23 cellular contexts compared by ENCODE assay signal in genomic region chr10:93991101-93991500, GRCh38. TPM values are rescaled to one million over a fixed set of nuclear protein-coding genes. Genes with fewer than 3 reads are reported as not detected.
DNase-seq lines count a peak whose midpoint lies in the region; ATAC-seq, FAIRE-seq and TF ChIP-seq lines count a peak whose summit lies in the region.
"Had no signal": no experiment of that assay in that cellular context is flagged by ENCODE, and none has a peak within 500 bp of the region (broad histone marks: within the 10 kb centered on the region; RNA-seq: fewer than 3 reads in every experiment).

No MANE protein-coding gene starts in this region.

- no peak overlapping the region for H3K4me3 ChIP-seq in body of pancreas
- no peak overlapping the region for H3K4me3 ChIP-seq in CD8-positive, alpha-beta T cell (ENCODE audit: low read depth, low read length)
- H3K4me3 ChIP-seq: esophagus muscularis mucosa, left lung, mucosa of descending colon, thyroid gland had no signal

- intact Hi-C loops in body of pancreas (cut with DNase I) = no loop called here
- intact Hi-C loops in CD8-positive, alpha-beta T cell (cut with DNase I, micrococcal nuclease) = no loop called here

- H3K27me3 Mint-ChIP-seq in osteocyte (ENCODE audit: unreplicated experiment) = peaks cover 4% of the 10 kb centered on the region
- H3K27me3 Mint-ChIP-seq in CD8-positive, alpha-beta T cell (ENCODE audit: low read depth) = peaks cover 52% of the 10 kb centered on the region

- TF ChIP-seq RAD21 in Ishikawa (IDR thresholded peaks at IDR 0.05; ENCODE audit: low read depth) = no peak

- no peak overlapping the region for H3K4me3 Mint-ChIP-seq in osteocyte (ENCODE audit: unreplicated experiment)
- no peak overlapping the region for H3K4me3 Mint-ChIP-seq in CD8-positive, alpha-beta T cell
- H3K4me3 Mint-ChIP-seq: activated B cell treated with CpG ODN at 0.5 μM for 24 hours; activated naive CD8-positive, alpha-beta T cell treated with anti-CD3 and anti-CD28 coated beads, Interleukin-2, amount 10 ng/mL, durations not matched to agents 7 days and 5 days; CD4-positive, CD25-positive, alpha-beta regulatory T cell; immature natural killer cell; stimulated activated naive CD8-positive, alpha-beta T cell treated with anti-CD3 and anti-CD28 coated beads, Interleukin-15, amount 100 ng/mL, for 72 hours had no signal

- peak overlapping the region; percentile 33 for H3K27ac Mint-ChIP-seq in osteocyte (ENCODE audit: unreplicated experiment)
- no peak overlapping the region for H3K27ac Mint-ChIP-seq in CD8-positive, alpha-beta T cell
- H3K27ac Mint-ChIP-seq: activated B cell treated with CpG ODN at 0.5 μM for 24 hours; activated naive CD8-positive, alpha-beta T cell treated with anti-CD3 and anti-CD28 coated beads, Interleukin-2, amount 10 ng/mL, durations not matched to agents 7 days and 5 days; CD4-positive, CD25-positive, alpha-beta regulatory T cell; immature natural killer cell had no signal

- no peaks in the 10 kb centered on the region for H3K9me3 Mint-ChIP-seq in osteocyte (ENCODE audit: unreplicated experiment)
- H3K9me3 Mint-ChIP-seq in CD8-positive, alpha-beta T cell = no peaks in the 10 kb centered on the region
- H3K9me3 Mint-ChIP-seq: activated B cell treated with CpG ODN at 0.5 μM for 24 hours; activated naive CD8-positive, alpha-beta T cell treated with anti-CD3 and anti-CD28 coated beads, Interleukin-2, amount 10 ng/mL, durations not matched to agents 7 days and 5 days; stimulated activated naive CD8-positive, alpha-beta T cell treated with anti-CD3 and anti-CD28 coated beads, Interleukin-15, amount 100 ng/mL, for 72 hours had no signal

- no peak for ATAC-seq in body of pancreas
- no peak for ATAC-seq in CD8-positive, alpha-beta T cell
- ATAC-seq: stimulated activated naive CD8-positive, alpha-beta T cell treated with anti-CD3 and anti-CD28 coated beads, Interleukin-15, amount 100 ng/mL, for 72 hours had no signal

- H3K4me1 ChIP-seq in body of pancreas = peaks cover 29% of the 10 kb centered on the region
- no peaks in the 10 kb centered on the region for H3K4me1 ChIP-seq in CD8-positive, alpha-beta T cell (ENCODE audit: insufficient read depth, low read length)

- H3K36me3 Mint-ChIP-seq in osteocyte (ENCODE audit: unreplicated experiment) = no peaks in the 10 kb centered on the region
- H3K36me3 Mint-ChIP-seq in CD8-positive, alpha-beta T cell = no peaks in the 10 kb centered on the region
- H3K36me3 Mint-ChIP-seq: activated naive CD8-positive, alpha-beta T cell treated with anti-CD3 and anti-CD28 coated beads, Interleukin-2, amount 10 ng/mL, durations not matched to agents 7 days and 5 days; CD4-positive, CD25-positive, alpha-beta regulatory T cell had no signal

- no peaks in the 10 kb centered on the region for H3K9me3 ChIP-seq in body of pancreas
- no peaks in the 10 kb centered on the region for H3K9me3 ChIP-seq in CD8-positive, alpha-beta T cell (ENCODE audit: low read length)
- H3K9me3 ChIP-seq: esophagus muscularis mucosa, left lung, mucosa of descending colon, thyroid gland had no signal

- peak overlapping the region in 3 of 4 donors; percentile 8 to 79 (median 68) for H3K27ac ChIP-seq in body of pancreas
- no peak overlapping the region for H3K27ac ChIP-seq in CD8-positive, alpha-beta T cell (ENCODE audit: low read depth, low read length)

- CTCF ChIA-PET in CD8-positive, alpha-beta T cell (lab: Charles Lee) = no interaction called here

- FAIRE-seq in H54 (lab: Jason Lieb, UNC) = peak; percentile 15
- FAIRE-seq: colon, GM19239 had no signal

- TF ChIP-seq POLR2A in H54 (IDR thresholded peaks at IDR 0.05; ENCODE audit: low read depth, low read length) = no peak
- TF ChIP-seq POLR2A in body of pancreas (IDR thresholded peaks at IDR 0.05) = no peak

- POLR2A ChIA-PET in CD8-positive, alpha-beta T cell (lab: Charles Lee) = no interaction called here

- no peak for TF ChIP-seq CTCF in body of pancreas (IDR thresholded peaks at IDR 0.05)
- TF ChIP-seq CTCF in osteocyte (IDR thresholded peaks at IDR 0.05) = no peak
- no peak for TF ChIP-seq CTCF in CD8-positive, alpha-beta T cell (IDR thresholded peaks at IDR 0.05)

- peaks cover 47% of the 10 kb centered on the region for H3K4me1 Mint-ChIP-seq in osteocyte (ENCODE audit: unreplicated experiment)
- peaks cover 2% of the 10 kb centered on the region for H3K4me1 Mint-ChIP-seq in CD8-positive, alpha-beta T cell (ENCODE audit: low read depth)
- H3K4me1 Mint-ChIP-seq: activated naive CD8-positive, alpha-beta T cell treated with anti-CD3 and anti-CD28 coated beads, Interleukin-2, amount 10 ng/mL, durations not matched to agents 7 days and 5 days had no signal

- no peak for DNase-seq in H54 (ENCODE audit: insufficient read length, low spot score)
- no peak for DNase-seq in body of pancreas
- no peak for DNase-seq in osteocyte (ENCODE audit: extremely low spot score, unreplicated experiment)
- DNase-seq in NCI-H1105 treated with DMSO at 0.1 percent for 48 hours (lab: John Stamatoyannopoulos, UW) = no peak
- DNase-seq in NCI-H1105 (lab: John Stamatoyannopoulos, UW) = no peak
- no peak for DNase-seq in CD8-positive, alpha-beta T cell
- DNase-seq: activated B cell treated with CpG ODN at 0.5 μM for 24 hours; activated CD4-positive, alpha-beta T cell treated with anti-CD3 and anti-CD28 coated beads, Interleukin-2, amount 50 U/mL, for 4 hours; activated effector memory CD4-positive, alpha-beta T cell treated with Interleukin-2 at 50 U/mL for 16 hours; activated naive CD8-positive, alpha-beta T cell treated with anti-CD3 and anti-CD28 coated beads, Interleukin-2, amount 10 ng/mL, durations not matched to agents 7 days and 5 days; CD4-positive, CD25-positive, alpha-beta regulatory T cell; immature natural killer cell; NCI-H1436; NCI-H510A treated with DMSO at 0.1 percent for 48 hours; stimulated activated naive CD8-positive, alpha-beta T cell treated with anti-CD3 and anti-CD28 coated beads, Interleukin-15, amount 100 ng/mL, for 72 hours had no signal

- no peaks in the 10 kb centered on the region for H3K27me3 ChIP-seq in body of pancreas
- peaks cover 12% of the 10 kb centered on the region for H3K27me3 ChIP-seq in CD8-positive, alpha-beta T cell (ENCODE audit: insufficient read depth, low read length)
- H3K27me3 ChIP-seq: brain microvascular endothelial cell, thyroid gland had no signal

- H3K36me3 ChIP-seq in body of pancreas (replicated peaks in 1 of 2; ENCODE audit: insufficient read depth in 1 of 2, low read depth in 2 of 2) = no peaks in the 10 kb centered on the region
- no peaks in the 10 kb centered on the region for H3K36me3 ChIP-seq in CD8-positive, alpha-beta T cell (ENCODE audit: insufficient read depth, low read length)
- H3K36me3 ChIP-seq: brain microvascular endothelial cell, esophagus muscularis mucosa, left lung, thyroid gland had no signal

- no peak for TF ChIP-seq EP300 in Ishikawa (IDR thresholded peaks at IDR 0.05; ENCODE audit: borderline replicate concordance)

- 33 to 40% methylated on average over 4 of the region's 4 CpGs for WGBS in body of pancreas, 2 donors

TF ChIP-seq in Ishikawa, 13 proteins besides CTCF, POLR2A, EP300 and RAD21:
- TF ChIP-seq CEBPB (IDR thresholded peaks at IDR 0.05) (no peak), ZBTB7A (IDR thresholded peaks at IDR 0.05; ENCODE audit: low read depth) (0 out of 2 replicates have a peak, but pooled peaks have one; percentile 44)

RNA-seq across cellular contexts. Expression of gene PLCE1, which starts 2.6 kb away (rescaled TPM):
- total RNA-seq in body of pancreas (1 to 10 TPM; 3.9 to 5.3 TPM), osteocyte (7.0 and 7.4 TPM in 2 replicates)
- total RNA-seq in CD8-positive, alpha-beta T cell = not detected
- total RNA-seq: activated B cell treated with CpG ODN at 0.5 μM for 24 hours; activated naive CD8-positive, alpha-beta T cell treated with anti-CD3 and anti-CD28 coated beads, Interleukin-2, amount 10 ng/mL, durations not matched to agents 7 days and 5 days; CD4-positive, CD25-positive, alpha-beta regulatory T cell had no signal
